Comparison of ENCODE assay signal across 19 cellular contexts in the genomic region with DNA sequence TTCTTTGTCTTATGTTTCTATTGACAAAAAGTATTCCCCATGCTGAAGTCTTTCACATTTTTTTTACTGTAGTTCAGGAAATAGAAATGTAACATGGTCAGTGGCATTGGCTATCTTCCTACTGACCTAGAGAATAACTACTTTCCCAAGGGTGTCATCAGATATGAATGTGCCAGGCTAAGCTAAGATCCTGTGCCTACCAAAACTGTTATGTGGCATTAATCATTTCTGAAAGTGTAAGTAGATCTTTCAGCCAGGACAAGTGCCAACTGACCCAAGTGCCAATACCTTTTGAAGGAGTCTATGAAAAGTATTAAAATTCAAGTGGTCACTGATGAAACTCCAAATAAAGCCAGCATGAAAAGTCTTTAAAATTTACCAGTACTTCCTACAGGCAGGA.
DNase-seq lines count a peak whose midpoint lies in the region; ATAC-seq, FAIRE-seq and TF ChIP-seq lines count a peak whose summit lies in the region.
"Had no signal": no experiment of that assay in that cellular context is flagged by ENCODE, and none has a peak within 500 bp of the region (broad histone marks: within the 10 kb centered on the region; RNA-seq: fewer than 3 reads in every experiment).

No MANE protein-coding gene starts in this region.

- DNase-seq in D721Med (ENCODE audit: insufficient read length, low spot score) = no peak
- DNase-seq in LHCN-M2 (ENCODE audit: low read depth) = peak; percentile 85
- peak; percentile 36 for DNase-seq in dermis blood vessel endothelial cell
- no peak for DNase-seq in pancreas
- DNase-seq in NAMALWA (ENCODE audit: low spot score) = no peak
- no peak for DNase-seq in A673 (ENCODE audit: low spot score)
- no peak for DNase-seq in stimulated activated naive B cell treated with anti-CD40 and anti-IgM and Interleukin-4, amounts not matched to agents 10 μg/mL and 1 μg/mL and 100 μg/mL, for 72 hours
- DNase-seq: activated CD4-positive, alpha-beta T cell treated with anti-CD3 and anti-CD28 coated beads, Interleukin-2, amount 50 U/mL, for 1 hour; activated CD8-positive, alpha-beta memory T cell treated with anti-CD3 and anti-CD28 coated beads, Interleukin-2, amount 50 U/mL, for 4 hours; activated naive CD8-positive, alpha-beta T cell treated with anti-CD3 and anti-CD28 coated beads, Interleukin-2, amount 10 ng/mL, durations not matched to agents 7 days and 5 days; CD4-positive, alpha-beta T cell; effector memory CD4-positive, alpha-beta T cell; left cardiac atrium; naive thymus-derived CD4-positive, alpha-beta T cell; NCI-H146; RPMI8226 had no signal

- TF ChIP-seq CTCF in D721Med (IDR thresholded peaks at IDR 0.05; ENCODE audit: insufficient read depth, missing control alignments) (no peak), pancreas (IDR thresholded peaks at IDR 0.05) (no peak), A673 (conservative IDR thresholded peaks at IDR 0.05; ENCODE audit: low read depth, low read length) (no peak)

- intact Hi-C loops in pancreas (cut with DNase I) = no loop called here
- intact Hi-C loops in A673 (cut with micrococcal nuclease; ENCODE audit: unreplicated experiment) = no loop called here

- H3K4me1 Mint-ChIP-seq in stimulated activated naive B cell treated with anti-CD40 and anti-IgM and Interleukin-4, amounts not matched to agents 10 μg/mL and 1 μg/mL and 100 μg/mL, for 72 hours = peaks cover 12 to 15% of the 10 kb centered on the region in 2 donors

- H3K4me1 ChIP-seq in pancreas (peaks cover 0 to 16% (median 7%) of the 10 kb centered on the region in 3 donors), A673 (ENCODE audit: insufficient read depth, low read length, poor library complexity, severe bottlenecking) (no peaks in the 10 kb centered on the region)
- H3K4me1 ChIP-seq: right atrium auricular region had no signal

- POLR2A ChIA-PET in A673 (lab: Charles Lee; ENCODE audit: low non-redundant PET) = no interaction called here

- FAIRE-seq in D721Med (lab: Jason Lieb, UNC) (peak; percentile 16), pancreas (lab: Jason Lieb, UNC) (no peak)

- no peak overlapping the region for H3K27ac Mint-ChIP-seq in stimulated activated naive B cell treated with anti-CD40 and anti-IgM and Interleukin-4, amounts not matched to agents 10 μg/mL and 1 μg/mL and 100 μg/mL, for 72 hours
- H3K27ac Mint-ChIP-seq: activated naive CD8-positive, alpha-beta T cell treated with anti-CD3 and anti-CD28 coated beads, Interleukin-2, amount 10 ng/mL, durations not matched to agents 7 days and 5 days; activated T-helper 17 cell treated with anti-CD3 and anti-CD28 coated beads, Interleukin-2, amount 50 U/mL, for 72 hours; CD4-positive, alpha-beta T cell; naive thymus-derived CD4-positive, alpha-beta T cell; type B pancreatic cell had no signal

- ATAC-seq in pancreas = peak in 3 of 4 donors; percentile 11 to 33 (median 22)
- no peak for ATAC-seq in stimulated activated naive B cell treated with anti-CD40 and anti-IgM and Interleukin-4, amounts not matched to agents 10 μg/mL and 1 μg/mL and 100 μg/mL, for 72 hours (replicated peaks)
- ATAC-seq: activated T-helper 17 cell treated with anti-CD3 and anti-CD28 coated beads, Interleukin-2, amount 50 U/mL, for 72 hours; naive thymus-derived CD4-positive, alpha-beta T cell had no signal

- BruUV-seq in A673 (replicated peaks; lab: Mats Ljungman, UMichigan) = no TSS peak

- no peaks in the 10 kb centered on the region for H3K9me3 ChIP-seq in pancreas
- H3K9me3 ChIP-seq in A673 (ENCODE audit: low read depth, low read length, poor library complexity, severe bottlenecking) = no peaks in the 10 kb centered on the region
- H3K9me3 ChIP-seq: right atrium auricular region had no signal

- no peak overlapping the region for H3K4me3 Mint-ChIP-seq in stimulated activated naive B cell treated with anti-CD40 and anti-IgM and Interleukin-4, amounts not matched to agents 10 μg/mL and 1 μg/mL and 100 μg/mL, for 72 hours
- H3K4me3 Mint-ChIP-seq: activated naive CD8-positive, alpha-beta T cell treated with anti-CD3 and anti-CD28 coated beads, Interleukin-2, amount 10 ng/mL, durations not matched to agents 7 days and 5 days; activated T-helper 17 cell treated with anti-CD3 and anti-CD28 coated beads, Interleukin-2, amount 50 U/mL, for 72 hours; CD4-positive, alpha-beta T cell; naive thymus-derived CD4-positive, alpha-beta T cell; type B pancreatic cell had no signal

- H3K4me3 ChIP-seq in pancreas = no peak overlapping the region
- no peak overlapping the region for H3K4me3 ChIP-seq in A673 (ENCODE audit: low read depth, low read length, poor library complexity, severe bottlenecking)
- H3K4me3 ChIP-seq: right atrium auricular region had no signal

- CTCF ChIA-PET in A673 (lab: Charles Lee) = no interaction called here

- no peaks in the 10 kb centered on the region for H3K27me3 Mint-ChIP-seq in stimulated activated naive B cell treated with anti-CD40 and anti-IgM and Interleukin-4, amounts not matched to agents 10 μg/mL and 1 μg/mL and 100 μg/mL, for 72 hours
- H3K27me3 Mint-ChIP-seq: type B pancreatic cell had no signal

- no peaks in the 10 kb centered on the region for H3K36me3 Mint-ChIP-seq in stimulated activated naive B cell treated with anti-CD40 and anti-IgM and Interleukin-4, amounts not matched to agents 10 μg/mL and 1 μg/mL and 100 μg/mL, for 72 hours
- H3K36me3 Mint-ChIP-seq: naive thymus-derived CD4-positive, alpha-beta T cell; type B pancreatic cell had no signal

- H3K27ac ChIP-seq in pancreas (no peak overlapping the region), A673 (ENCODE audit: low read depth, low read length, poor library complexity, severe bottlenecking) (no peak overlapping the region)
- H3K27ac ChIP-seq: right atrium auricular region had no signal

- H3K27me3 ChIP-seq in pancreas = no peaks in the 10 kb centered on the region
- no peaks in the 10 kb centered on the region for H3K27me3 ChIP-seq in A673 (replicated peaks; ENCODE audit: insufficient read depth, low read depth, low read length, poor library complexity)
- H3K27me3 ChIP-seq: right atrium auricular region had no signal

- H3K36me3 ChIP-seq in pancreas = no peaks in the 10 kb centered on the region
- H3K36me3 ChIP-seq in A673 (ENCODE audit: insufficient read depth, low read length, poor library complexity, severe bottlenecking) = no peaks in the 10 kb centered on the region
- H3K36me3 ChIP-seq: right atrium auricular region had no signal

- H3K9me3 Mint-ChIP-seq in stimulated activated naive B cell treated with anti-CD40 and anti-IgM and Interleukin-4, amounts not matched to agents 10 μg/mL and 1 μg/mL and 100 μg/mL, for 72 hours = peaks cover 0 to 1% of the 10 kb centered on the region in 2 donors
- H3K9me3 Mint-ChIP-seq: CD4-positive, alpha-beta T cell; type B pancreatic cell had no signal

Comparison
In these comparisons a context has a peak if more than half of its experiments do, and no peak if none do; other contexts are left out.
1. DNase-seq: peak in LHCN-M2 (single experiment) and dermis blood vessel endothelial cell (single experiment); none in D721Med (single experiment), pancreas (0 of 6), NAMALWA (single experiment), A673 (single experiment) and stimulated activated naive B cell treated with anti-CD40 and anti-IgM and Interleukin-4, amounts not matched to agents 10 μg/mL and 1 μg/mL and 100 μg/mL, for 72 hours (single experiment).
2. ATAC-seq: peak in pancreas (3 of 4); none in stimulated activated naive B cell treated with anti-CD40 and anti-IgM and Interleukin-4, amounts not matched to agents 10 μg/mL and 1 μg/mL and 100 μg/mL, for 72 hours (0 of 2).